In genomic region chr18:68608861-68609465, GRCh38 we compare ENCODE assay signal across 25 cellular contexts.
"Had no signal": no experiment of that assay in that cellular context is flagged by ENCODE, and none has a peak within 500 bp of the region (broad histone marks: within the 10 kb centered on the region; RNA-seq: fewer than 3 reads in every experiment).

No MANE protein-coding gene starts in this region.

- H3K36me3 ChIP-seq: heart left ventricle, pancreas, prostate gland, stomach, suprapubic skin, tibial artery had no signal

- H3K27ac ChIP-seq: coronary artery, heart left ventricle, pancreas, prostate gland, stomach, suprapubic skin, tibial artery had no signal

- H3K27me3 ChIP-seq: heart left ventricle, stomach, suprapubic skin, tibial artery had no signal

- H3K4me3 ChIP-seq: coronary artery, heart left ventricle, pancreas, prostate gland, stomach, suprapubic skin, tibial artery had no signal

- DNase-seq: activated B cell treated with CpG ODN at 0.5 μM for 24 hours; activated CD4-positive, alpha-beta T cell treated with anti-CD3 and anti-CD28 coated beads, Interleukin-2, amount 50 U/mL, for 1 hour; activated CD8-positive, alpha-beta T cell treated with anti-CD3 and anti-CD28 coated beads for 36 hours; activated gamma-delta T cell treated with Interleukin-2 at 50 U/mL for 16 hours; activated naive CD4-positive, alpha-beta T cell treated with anti-CD3 and anti-CD28 coated beads, Interleukin-2, amount 50 U/mL, for 16 hours; activated T-cell treated with anti-CD3 and anti-CD28 coated beads, Interleukin-2, amount 50 U/mL, for 4 hours; amniotic stem cell; heart left ventricle; hypothalamus; immature natural killer cell; kidney; left colon; naive thymus-derived CD4-positive, alpha-beta T cell; pancreas; retina; small intestine; stimulated activated CD4-positive, alpha-beta T cell treated with anti-CD3 and anti-CD28 coated beads, Interleukin-1b, Interleukin-23, amount 100 ng/mL, for 48 hours; stimulated activated naive B cell treated with anti-CD40 and anti-IgM and Interleukin-4, amounts not matched to agents 10 μg/mL and 1 μg/mL and 100 μg/mL, for 72 hours; stomach; tibial artery had no signal

- ATAC-seq: activated CD8-positive, alpha-beta T cell treated with anti-CD3 and anti-CD28 coated beads for 36 hours; activated T-cell treated with anti-CD3 and anti-CD28 coated beads, Interleukin-2, amount 50 U/mL, for 4 hours; activated T-helper 17 cell treated with anti-CD3 and anti-CD28 coated beads, Interleukin-2, amount 50 U/mL, for 72 hours; heart left ventricle; left colon; naive thymus-derived CD4-positive, alpha-beta T cell; pancreas; sciatic nerve; stimulated activated naive B cell treated with anti-CD40 and anti-IgM and Interleukin-4, amounts not matched to agents 10 μg/mL and 1 μg/mL and 100 μg/mL, for 72 hours had no signal

- H3K9me3 ChIP-seq: heart left ventricle, pancreas, prostate gland, stomach, suprapubic skin, tibial artery had no signal

- H3K4me1 ChIP-seq: heart left ventricle, pancreas, prostate gland, stomach, suprapubic skin had no signal
